17 cellular contexts compared by ENCODE assay signal in genomic region chrX:42585842-42586621, GRCh38.
DNase-seq lines count a peak whose midpoint lies in the region; ATAC-seq and TF ChIP-seq lines count a peak whose summit lies in the region.
"Had no signal": no experiment of that assay in that cellular context is flagged by ENCODE, and none has a peak within 500 bp of the region (broad histone marks: within the 10 kb centered on the region; RNA-seq: fewer than 3 reads in every experiment).

No MANE protein-coding gene starts in this region.

- H3K4me2 ChIP-seq in MM.1S (ENCODE audit: low read depth, low read length), result no peak overlapping the region
- H3K4me2 ChIP-seq: BLaER1 treated with 17β-estradiol and CSF1 and Interleukin-3, amounts not matched to agents 10 nM and 100 nM; GM23338 had no signal

- H3K27ac ChIP-seq in breast epithelium (no peak overlapping the region), MM.1S (ENCODE audit: low read length) (no peak overlapping the region)
- H3K27ac ChIP-seq: BLaER1 treated with 17β-estradiol and CSF1 and Interleukin-3, amounts not matched to agents 10 nM and 100 nM had no signal

- H3K27me3 Mint-ChIP-seq in MCF 10A (ENCODE audit: insufficient read depth, unreplicated experiment), result peaks cover 55% of the 10 kb centered on the region
- peaks cover 0 to 12% of the 10 kb centered on the region in 2 donors for H3K27me3 Mint-ChIP-seq in stimulated activated naive B cell treated with anti-CD40 and anti-IgM and Interleukin-4, amounts not matched to agents 10 μg/mL and 1 μg/mL and 100 μg/mL, for 72 hours
- no peaks in the 10 kb centered on the region for H3K27me3 Mint-ChIP-seq in activated CD4-positive, alpha-beta T cell treated with anti-CD3 and anti-CD28 coated beads, Interleukin-2, amount 10 ng/mL, durations not matched to agents 7 days and 5 days

- H3K36me3 Mint-ChIP-seq in MCF 10A (ENCODE audit: insufficient read depth, unreplicated experiment), result peaks cover 11% of the 10 kb centered on the region
- peaks cover 2 to 4% of the 10 kb centered on the region in 2 donors for H3K36me3 Mint-ChIP-seq in stimulated activated naive B cell treated with anti-CD40 and anti-IgM and Interleukin-4, amounts not matched to agents 10 μg/mL and 1 μg/mL and 100 μg/mL, for 72 hours
- H3K36me3 Mint-ChIP-seq in activated CD4-positive, alpha-beta T cell treated with anti-CD3 and anti-CD28 coated beads, Interleukin-2, amount 10 ng/mL, durations not matched to agents 7 days and 5 days (ENCODE audit: low read depth), result no peaks in the 10 kb centered on the region

- intact Hi-C loops in MCF 10A (cut with micrococcal nuclease), result no loop called here
- intact Hi-C loops in breast epithelium (cut with DNase I; ENCODE audit: low total_unique reads), result no loop called here
- intact Hi-C loops in lower leg skin (cut with DNase I; ENCODE audit: low total_unique reads), result no loop called here

- H3K4me1 Mint-ChIP-seq in MCF 10A (ENCODE audit: insufficient read depth, unreplicated experiment), result no peaks in the 10 kb centered on the region
- H3K4me1 Mint-ChIP-seq in stimulated activated naive B cell treated with anti-CD40 and anti-IgM and Interleukin-4, amounts not matched to agents 10 μg/mL and 1 μg/mL and 100 μg/mL, for 72 hours, result peaks cover 5 to 11% of the 10 kb centered on the region in 2 donors
- no peaks in the 10 kb centered on the region for H3K4me1 Mint-ChIP-seq in activated CD4-positive, alpha-beta T cell treated with anti-CD3 and anti-CD28 coated beads, Interleukin-2, amount 10 ng/mL, durations not matched to agents 7 days and 5 days
- H3K4me1 Mint-ChIP-seq: GM23338 had no signal

- H3F3A ChIP-seq in MM.1S (ENCODE audit: insufficient read depth, low read length), result no peaks in the 10 kb centered on the region

- H3K27me3 ChIP-seq in breast epithelium, result peaks cover 0 to 11% of the 10 kb centered on the region in 2 donors
- no peaks in the 10 kb centered on the region for H3K27me3 ChIP-seq in MM.1S (replicated peaks; ENCODE audit: insufficient read depth, low read length)

- no peak for TF ChIP-seq POLR2A in breast epithelium (IDR thresholded peaks at IDR 0.05)
- no peak for TF ChIP-seq POLR2A in lower leg skin (IDR thresholded peaks at IDR 0.05)

- H3K4me3 Mint-ChIP-seq in MCF 10A (ENCODE audit: unreplicated experiment), result no peak overlapping the region
- H3K4me3 Mint-ChIP-seq in stimulated activated naive B cell treated with anti-CD40 and anti-IgM and Interleukin-4, amounts not matched to agents 10 μg/mL and 1 μg/mL and 100 μg/mL, for 72 hours, result no peak overlapping the region
- no peak overlapping the region for H3K4me3 Mint-ChIP-seq in activated CD4-positive, alpha-beta T cell treated with anti-CD3 and anti-CD28 coated beads, Interleukin-2, amount 10 ng/mL, durations not matched to agents 7 days and 5 days
- H3K4me3 Mint-ChIP-seq: GM23338 had no signal

- CTCF ChIA-PET in MCF 10A (lab: Yijun Ruan, JAX), result no interaction called here
- CTCF ChIA-PET in activated CD4-positive, alpha-beta T cell treated with anti-CD3 and anti-CD28 coated beads, Interleukin-2, amount 10 ng/mL, durations not matched to agents 7 days and 5 days (lab: Charles Lee), result no interaction called here

- TF ChIP-seq CTCF in MCF 10A (IDR thresholded peaks at IDR 0.05; ENCODE audit: unreplicated experiment) (no peak), breast epithelium (IDR thresholded peaks at IDR 0.05) (no peak), MM.1S (IDR thresholded peaks at IDR 0.05; ENCODE audit: low read length) (no peak), lower leg skin (IDR thresholded peaks at IDR 0.05) (no peak)

- no TSS peak for BruUV-seq in MCF 10A (replicated peaks; lab: Mats Ljungman, UMichigan)

- H3K27ac Mint-ChIP-seq in MCF 10A (ENCODE audit: low read depth, unreplicated experiment), result no peak overlapping the region
- no peak overlapping the region for H3K27ac Mint-ChIP-seq in stimulated activated naive B cell treated with anti-CD40 and anti-IgM and Interleukin-4, amounts not matched to agents 10 μg/mL and 1 μg/mL and 100 μg/mL, for 72 hours
- no peak overlapping the region for H3K27ac Mint-ChIP-seq in activated CD4-positive, alpha-beta T cell treated with anti-CD3 and anti-CD28 coated beads, Interleukin-2, amount 10 ng/mL, durations not matched to agents 7 days and 5 days
- H3K27ac Mint-ChIP-seq: GM23338 had no signal

- POLR2A ChIA-PET in MCF 10A (lab: Yijun Ruan, JAX), result no interaction called here
- POLR2A ChIA-PET in activated CD4-positive, alpha-beta T cell treated with anti-CD3 and anti-CD28 coated beads, Interleukin-2, amount 10 ng/mL, durations not matched to agents 7 days and 5 days (lab: Charles Lee), result no interaction called here

- ATAC-seq in stimulated activated naive B cell treated with anti-CD40 and anti-IgM and Interleukin-4, amounts not matched to agents 10 μg/mL and 1 μg/mL and 100 μg/mL, for 72 hours (replicated peaks), result peak; percentile 49 to 68
- ATAC-seq in HG03565 (IDR thresholded peaks at IDR 0.05; ENCODE audit: unreplicated experiment), result no peak
- ATAC-seq: GM23338 had no signal

- 48 to 60% methylated on average over 2 of the region's 2 CpGs for WGBS in lower leg skin, 2 donors

- H3K4me3 ChIP-seq in breast epithelium (no peak overlapping the region), MM.1S (ENCODE audit: low read length) (no peak overlapping the region), lower leg skin (ENCODE audit: low read depth, poor library complexity, severe bottlenecking) (no peak overlapping the region)
- H3K4me3 ChIP-seq: BLaER1 treated with 17β-estradiol and CSF1 and Interleukin-3, amounts not matched to agents 10 nM and 100 nM; GM23338 had no signal

- no peaks in the 10 kb centered on the region for H3K9me3 Mint-ChIP-seq in MCF 10A (ENCODE audit: unreplicated experiment)
- peaks cover 3% of the 10 kb centered on the region in 2 donors for H3K9me3 Mint-ChIP-seq in stimulated activated naive B cell treated with anti-CD40 and anti-IgM and Interleukin-4, amounts not matched to agents 10 μg/mL and 1 μg/mL and 100 μg/mL, for 72 hours
- H3K9me3 Mint-ChIP-seq in activated CD4-positive, alpha-beta T cell treated with anti-CD3 and anti-CD28 coated beads, Interleukin-2, amount 10 ng/mL, durations not matched to agents 7 days and 5 days, result no peaks in the 10 kb centered on the region

- H3K9ac ChIP-seq in MM.1S (ENCODE audit: low read length), result no peak overlapping the region
- H3K9ac ChIP-seq: BLaER1 treated with 17β-estradiol and CSF1 and Interleukin-3, amounts not matched to agents 10 nM and 100 nM had no signal

- no peak overlapping the region for H2AFZ ChIP-seq in MM.1S (ENCODE audit: low read length)
- H2AFZ ChIP-seq: GM23338 had no signal

- peak; percentile 2 for DNase-seq in MCF 10A (ENCODE audit: unreplicated experiment)
- DNase-seq in breast epithelium (ENCODE audit: low spot score in 2 of 2), result no peak
- DNase-seq in MM.1S, result peak; percentile 5
- DNase-seq in central memory CD4-positive, alpha-beta T cell, result peak; percentile 50
- DNase-seq in stimulated activated naive B cell treated with anti-CD40 and anti-IgM and Interleukin-4, amounts not matched to agents 10 μg/mL and 1 μg/mL and 100 μg/mL, for 72 hours, result no peak
- DNase-seq in lower leg skin (ENCODE audit: low spot score in 2 of 2), result no peak
- no peak for DNase-seq in activated CD4-positive, alpha-beta T cell treated with anti-CD3 and anti-CD28 coated beads, Interleukin-2, amount 10 ng/mL, durations not matched to agents 7 days and 5 days
- DNase-seq: Caco-2, DND-41, GDM1, NCI-H1092 treated with DMSO at 0.1 percent for 48 hours, NCI-H187, NCI-H510A treated with DMSO at 0.1 percent for 48 hours, SIG-M5 had no signal

- peaks cover 0 to 6% of the 10 kb centered on the region in 2 donors for H3K9me3 ChIP-seq in breast epithelium
- no peaks in the 10 kb centered on the region for H3K9me3 ChIP-seq in MM.1S (replicated peaks; ENCODE audit: insufficient read depth, low read length)
- H3K9me3 ChIP-seq: Caco-2 had no signal

- H3K36me3 ChIP-seq in breast epithelium (no peaks in the 10 kb centered on the region), MM.1S (replicated peaks; ENCODE audit: insufficient read depth, low read length) (no peaks in the 10 kb centered on the region)
- H3K36me3 ChIP-seq: BLaER1 treated with 17β-estradiol and CSF1 and Interleukin-3, amounts not matched to agents 10 nM and 100 nM had no signal

- H3K9me2 ChIP-seq in MM.1S (replicated peaks; ENCODE audit: insufficient read depth, low read length), result no peaks in the 10 kb centered on the region

- no peaks in the 10 kb centered on the region for H3K79me2 ChIP-seq in MM.1S (ENCODE audit: low read length)

- H4K20me1 ChIP-seq in MM.1S (ENCODE audit: insufficient read depth, low read length), result no peaks in the 10 kb centered on the region
- H4K20me1 ChIP-seq: BLaER1 treated with 17β-estradiol and CSF1 and Interleukin-3, amounts not matched to agents 10 nM and 100 nM had no signal

- no peaks in the 10 kb centered on the region for H3K4me1 ChIP-seq in breast epithelium
- no peaks in the 10 kb centered on the region for H3K4me1 ChIP-seq in MM.1S (ENCODE audit: low read length)
- H3K4me1 ChIP-seq: BLaER1 treated with 17β-estradiol and CSF1 and Interleukin-3, amounts not matched to agents 10 nM and 100 nM; Caco-2 had no signal

Comparison
In these comparisons a context has a peak if more than half of its experiments do, and no peak if none do; other contexts are left out.
1. DNase-seq: peak in MCF 10A (single experiment), MM.1S (single experiment) and central memory CD4-positive, alpha-beta T cell (single experiment); none in breast epithelium (0 of 2), stimulated activated naive B cell treated with anti-CD40 and anti-IgM and Interleukin-4, amounts not matched to agents 10 μg/mL and 1 μg/mL and 100 μg/mL, for 72 hours (single experiment), lower leg skin (0 of 2) and activated CD4-positive, alpha-beta T cell treated with anti-CD3 and anti-CD28 coated beads, Interleukin-2, amount 10 ng/mL, durations not matched to agents 7 days and 5 days (single experiment).